In genomic region chr3:36633060-36633459, GRCh38 we compare ENCODE assay signal across 3 cellular contexts.
A peak's percentile ranks its signal among the peaks of the same experiment; 100 is the strongest.
TF ChIP-seq lines count a peak whose summit lies in the region.

No MANE protein-coding gene starts in this region.

TF ChIP-seq in HepG2, 621 proteins besides CTCF, POLR2A, EP300 and RAD21:
- TF ChIP-seq AGO2 (optimal IDR thresholded peaks at IDR 0.05; ENCODE audit: low read depth, low read length) (no peak), CEBPB (IDR thresholded peaks at IDR 0.05; ENCODE audit: borderline replicate concordance, low read depth, low read length) (peak; percentile 63; the same call in 1 of the 2 replicates)

TF ChIP-seq in IMR-90, 13 proteins besides CTCF, POLR2A, EP300 and RAD21:
- TF ChIP-seq SMC3 (IDR thresholded peaks at IDR 0.05; ENCODE audit: low read depth, low read length) (no peak), CHD1 (IDR thresholded peaks at IDR 0.05; ENCODE audit: low read depth, low read length) (no peak), CEBPB (IDR thresholded peaks at IDR 0.05; ENCODE audit: low read depth, low read length) (peak; percentile 83)

TF ChIP-seq in K562, 482 proteins besides CTCF, POLR2A, EP300 and RAD21:
- TF ChIP-seq IRF1 (CRISPR knock-in tag; IDR thresholded peaks at IDR 0.05; ENCODE audit: borderline replicate concordance) (no peak), CEBPB (tag; IDR thresholded peaks at IDR 0.05) (peak; percentile 83), ZBTB8A (IDR thresholded peaks at IDR 0.05; ENCODE audit: partially characterized antibody) (no peak), CHD7 (IDR thresholded peaks at IDR 0.05; ENCODE audit: low read depth, low read length) (no peak), CEBPG (CRISPR knock-in tag; IDR thresholded peaks at IDR 0.05) (no peak), CEBPG (tag; conservative IDR thresholded peaks at IDR 0.05 in 1 of 2, IDR thresholded peaks at IDR 0.05 in 1 of 2) (peak; percentile 68 to 91), SMARCC2 (IDR thresholded peaks at IDR 0.05; ENCODE audit: low read depth) (no peak), ZNF655 (CRISPR knock-in tag; IDR thresholded peaks at IDR 0.05) (no peak), KHSRP (IDR thresholded peaks at IDR 0.05) (no peak), GATA2 (CRISPR knock-in tag; IDR thresholded peaks at IDR 0.05) (no peak)
TF ChIP-seq in K562: peak in this region for 2.
